Comparison of ENCODE assay signal across 34 cellular contexts in genomic region chr9:87889882-87890252, GRCh38. TPM values are rescaled to one million over a fixed set of nuclear protein-coding genes. Genes with fewer than 3 reads are reported as not detected.
"Had no signal": no experiment of that assay in that cellular context is flagged by ENCODE, and none has a peak within 500 bp of the region (broad histone marks: within the 10 kb centered on the region; RNA-seq: fewer than 3 reads in every experiment).

No MANE protein-coding gene starts in this region.

- H3K27me3 ChIP-seq: testis, transverse colon, uterus had no signal

- H3K4me3 ChIP-seq: lower lobe of right lung, psoas muscle, smooth muscle cell, testis, transverse colon, uterus had no signal

- H3K36me3 ChIP-seq: lower lobe of right lung, transverse colon, uterus, WERI-Rb-1 had no signal

- H3K4me1 ChIP-seq: lower lobe of right lung, parathyroid adenoma, psoas muscle, testis, transverse colon, uterus had no signal

- H3K9me3 ChIP-seq: lower lobe of right lung, psoas muscle, SK-N-SH, testis, transverse colon, uterus had no signal

- H3K27ac ChIP-seq: lower lobe of right lung, parathyroid adenoma, psoas muscle, testis, transverse colon, uterus, WERI-Rb-1 had no signal

- DNase-seq: activated CD4-positive, alpha-beta T cell treated with anti-CD3 and anti-CD28 coated beads for 48 hours; activated CD8-positive, alpha-beta memory T cell treated with anti-CD3 and anti-CD28 coated beads, Interleukin-2, amount 10 ng/mL, durations not matched to agents 7 days and 5 days; activated CD8-positive, alpha-beta T cell treated with anti-CD3 and anti-CD28 coated beads, Interleukin-2, amount 10 ng/mL, durations not matched to agents 7 days and 5 days; activated gamma-delta T cell; activated naive CD4-positive, alpha-beta T cell treated with anti-CD3 and anti-CD28 coated beads, Interleukin-2, amount 10 ng/mL, durations not matched to agents 7 days and 5 days; amygdala; central memory CD4-positive, alpha-beta T cell; effector memory CD8-positive, alpha-beta T cell; erythroblast; head of caudate nucleus; hippocampal formation; lower lobe of right lung; mesenchymal stem cell; naive thymus-derived CD8-positive, alpha-beta T cell; occipital lobe; psoas muscle; SK-N-SH; stimulated activated CD4-positive, alpha-beta T cell treated with anti-CD3 and anti-CD28 coated beads, Interleukin-1b, Interleukin-23, amount 100 ng/mL, for 48 hours; stimulated activated CD4-positive, alpha-beta T cell treated with anti-CD3 and anti-CD28 coated beads, Interleukin-4, amount 100 ng/mL, for 4 hours; stimulated activated naive CD4-positive, alpha-beta T cell; SW 1271; T-helper 17 cell; T1000; testis; transverse colon; uterus; WERI-Rb-1 had no signal

- ATAC-seq: activated CD4-positive, CD25-positive, alpha-beta regulatory T cell treated with anti-CD3 and anti-CD28 coated beads, Interleukin-2, amount 50 U/mL, for 24 hours; activated CD8-positive, alpha-beta memory T cell treated with anti-CD3 and anti-CD28 coated beads, Interleukin-2, amount 10 ng/mL, durations not matched to agents 7 days and 5 days; activated CD8-positive, alpha-beta T cell treated with anti-CD3 and anti-CD28 coated beads, Interleukin-2, amount 10 ng/mL, durations not matched to agents 7 days and 5 days; effector memory CD8-positive, alpha-beta T cell; naive thymus-derived CD8-positive, alpha-beta T cell; psoas muscle; T-helper 17 cell had no signal

- H3K9ac ChIP-seq: parathyroid adenoma, SK-N-SH had no signal

RNA-seq across cellular contexts. Expression of gene SPATA31E1, which starts 7.2 kb away (rescaled TPM):
- total RNA-seq: activated CD8-positive, alpha-beta memory T cell treated with anti-CD3 and anti-CD28 coated beads, Interleukin-2, amount 10 ng/mL, durations not matched to agents 7 days and 5 days; activated CD8-positive, alpha-beta T cell treated with anti-CD3 and anti-CD28 coated beads, Interleukin-2, amount 10 ng/mL, durations not matched to agents 7 days and 5 days; dermis microvascular lymphatic vessel endothelial cell; fibroblast of lung; fibroblast of villous mesenchyme; kidney epithelial cell; lower lobe of right lung; naive thymus-derived CD8-positive, alpha-beta T cell; occipital lobe; psoas muscle; smooth muscle cell; T-helper 17 cell; transverse colon; uterus had no signal
- polyA plus RNA-seq: fibroblast of lung; naive thymus-derived CD8-positive, alpha-beta T cell; psoas muscle; SK-N-SH; smooth muscle cell had no signal

RNA-seq across cellular contexts. Expression of gene SPATA31C1, which starts 27.9 kb away (rescaled TPM):
- total RNA-seq: activated CD8-positive, alpha-beta memory T cell treated with anti-CD3 and anti-CD28 coated beads, Interleukin-2, amount 10 ng/mL, durations not matched to agents 7 days and 5 days; activated CD8-positive, alpha-beta T cell treated with anti-CD3 and anti-CD28 coated beads, Interleukin-2, amount 10 ng/mL, durations not matched to agents 7 days and 5 days; dermis microvascular lymphatic vessel endothelial cell; fibroblast of lung; fibroblast of villous mesenchyme; kidney epithelial cell; lower lobe of right lung; naive thymus-derived CD8-positive, alpha-beta T cell; occipital lobe; psoas muscle; smooth muscle cell; T-helper 17 cell; transverse colon had no signal
- polyA plus RNA-seq: fibroblast of lung; naive thymus-derived CD8-positive, alpha-beta T cell; psoas muscle; SK-N-SH; smooth muscle cell had no signal
